8 cellular contexts compared by ENCODE assay signal in genomic region chr16:1989826-1990335, GRCh38. TPM values are rescaled to one million over a fixed set of nuclear protein-coding genes. Genes with fewer than 3 reads are reported as not detected.
A peak's percentile ranks its signal among the peaks of the same experiment; 100 is the strongest.
DNase-seq lines count a peak whose midpoint lies in the region; FAIRE-seq and TF ChIP-seq lines count a peak whose summit lies in the region.

Gene SYNGR3, plus strand, starts transcription at chr16:1989970. Its CDS starts 133 bp downstream, at chr16:1990103.

- no peaks in the 10 kb centered on the region for H3K9me3 Mint-ChIP-seq in nephron progenitor cell

- no peak within 1 kb of the TSS for H3K27ac Mint-ChIP-seq in nephron progenitor cell

- peak within 1 kb of the TSS; percentile 77 for H3K4me3 Mint-ChIP-seq in nephron progenitor cell

- peaks cover 4% of the 10 kb centered on the region; the same call in 1 of the 2 replicates for H3K4me1 ChIP-seq in HUES64 (ENCODE audit: insufficient read depth, low read length)

- DNase-seq in COLO668 (lab: John Stamatoyannopoulos, UW; ENCODE audit: unreplicated experiment): peak; percentile 65
- DNase-seq in bronchial epithelial cell (ENCODE audit: low read depth): no peak
- peak; percentile 48 for DNase-seq in nephron progenitor cell
- no peak for DNase-seq in hippocampal formation (lab: John Stamatoyannopoulos, UW)
- no peak for DNase-seq in GOT3 (lab: John Stamatoyannopoulos, UW)
- no peak for DNase-seq in medulla oblongata (ENCODE audit: extremely low spot score)
- DNase-seq in OCI-M1 (lab: John Stamatoyannopoulos, UW): no peak

- H3K9ac ChIP-seq in HUES64 (ENCODE audit: low read depth, low read length): peak within 1 kb of the TSS; percentile 58

- H3K27me3 ChIP-seq in HUES64 (ENCODE audit: insufficient read depth, low read length) (peaks cover 39% of the 10 kb centered on the region), bronchial epithelial cell (ENCODE audit: control insufficient read depth, insufficient read depth, low read length) (peaks cover 14% of the 10 kb centered on the region)

- H3K4me3 ChIP-seq in HUES64 (ENCODE audit: low read length) (peak within 1 kb of the TSS; percentile 73), bronchial epithelial cell (ENCODE audit: low read depth, low read length) (peak within 1 kb of the TSS; percentile 21)

- no peak for FAIRE-seq in bronchial epithelial cell (lab: Jason Lieb, UNC)

- peaks cover 21% of the 10 kb centered on the region for H3K4me1 Mint-ChIP-seq in nephron progenitor cell

- no peaks in the 10 kb centered on the region for H3K9me3 ChIP-seq in HUES64 (ENCODE audit: insufficient read depth, low read depth, low read length)

- H3K36me3 Mint-ChIP-seq in nephron progenitor cell (ENCODE audit: low read depth): peaks cover 14% of the 10 kb centered on the region

- H3K36me3 ChIP-seq in HUES64 (ENCODE audit: insufficient read depth, low read length) (peaks cover 13% of the 10 kb centered on the region), bronchial epithelial cell (ENCODE audit: control insufficient read depth, insufficient read depth, low read length) (peaks cover 10% of the 10 kb centered on the region)

- TF ChIP-seq CTCF in bronchial epithelial cell (IDR thresholded peaks at IDR 0.05; ENCODE audit: insufficient read depth, low read length, severe bottlenecking) (no peak), nephron progenitor cell (IDR thresholded peaks at IDR 0.05) (no peak)

- H3K27me3 Mint-ChIP-seq in nephron progenitor cell (ENCODE audit: low read depth, poor library complexity): peaks cover 62% of the 10 kb centered on the region

- peak within 1 kb of the TSS; percentile 48; the same call in 1 of the 2 replicates for H3K27ac ChIP-seq in HUES64 (ENCODE audit: low read depth, low read length)

- WGBS in HUES64: under 1% methylated on average over 60 of the region's 66 CpGs

RNA-seq across cellular contexts. Expression of gene SYNGR3, which starts in this region (rescaled TPM):
- polyA plus RNA-seq in HUES64 (2013, experiment 1 of 2): 5.5 TPM
- polyA plus RNA-seq in HUES64 (2013, experiment 2 of 2): 8.5 TPM
- total RNA-seq in bronchial epithelial cell: 2.9 and 5.2 TPM in 2 replicates

Comparison
In these comparisons a context has a peak if more than half of its experiments do, and no peak if none do; other contexts are left out.
1. DNase-seq: peak in COLO668 (single experiment) and nephron progenitor cell (single experiment); none in bronchial epithelial cell (single experiment), hippocampal formation (0 of 2), GOT3 (single experiment), medulla oblongata (single experiment) and OCI-M1 (single experiment).